In the genomic region with DNA sequence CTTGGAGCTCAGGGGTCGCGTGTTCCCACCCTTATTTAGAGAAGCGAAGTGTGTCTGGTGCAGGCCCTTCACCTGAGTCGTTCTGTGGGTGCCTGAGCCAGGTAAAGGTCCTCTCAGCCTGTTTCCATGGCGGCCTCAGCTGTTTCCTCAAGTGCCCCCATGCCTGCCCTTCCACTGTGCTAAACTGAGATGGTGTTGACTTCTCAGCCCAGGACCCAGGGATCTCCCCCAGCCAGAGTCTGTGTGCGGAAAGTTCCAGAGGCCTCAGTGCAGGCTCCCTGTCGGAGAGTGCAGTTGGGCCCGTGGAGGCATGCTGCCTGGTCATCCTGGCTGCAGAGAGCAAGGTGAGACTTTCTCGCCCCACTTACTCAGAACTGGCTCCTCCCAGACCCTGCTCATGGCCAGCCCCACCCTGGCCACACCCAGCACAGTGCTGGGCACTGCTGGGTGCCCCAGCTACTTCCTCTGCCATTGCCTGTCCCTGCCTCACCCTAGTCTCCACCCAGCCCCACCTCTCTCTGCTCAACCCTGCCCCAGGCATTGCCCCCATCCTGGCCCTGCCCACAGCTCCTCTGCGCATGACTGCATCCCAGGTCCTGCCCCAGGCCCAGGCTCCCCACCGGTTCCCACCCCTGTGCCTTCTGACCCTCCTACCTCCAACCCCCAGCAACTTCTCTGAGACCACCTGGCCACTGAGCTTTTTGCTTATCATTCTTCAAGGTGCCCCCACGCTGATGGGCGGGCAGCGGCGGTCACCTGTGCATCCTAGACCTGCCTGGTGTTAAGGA, we compare ENCODE assay signal across 1 cellular context.
TF ChIP-seq lines count a peak whose summit lies in the region.

No MANE protein-coding gene starts in this region.

TF ChIP-seq in GM23338, 12 proteins besides CTCF, POLR2A, EP300 and RAD21:
- TF ChIP-seq JUNB (IDR thresholded peaks at IDR 0.05; ENCODE audit: unreplicated experiment) (no peak), POLR2AphosphoS5 (IDR thresholded peaks at IDR 0.05; ENCODE audit: low read depth) (no peak), EZH2phosphoT487 (IDR thresholded peaks at IDR 0.05; ENCODE audit: unreplicated experiment) (no peak), EZH2 (IDR thresholded peaks at IDR 0.05; ENCODE audit: low read depth, unreplicated experiment) (no peak), STAT1 (IDR thresholded peaks at IDR 0.05; ENCODE audit: unreplicated experiment) (no peak), CREB1 (CRISPR knock-in tag; IDR thresholded peaks at IDR 0.05; ENCODE audit: low read depth) (no peak), ZNF114 (CRISPR knock-in tag; IDR thresholded peaks at IDR 0.05) (no peak), NANOG (IDR thresholded peaks at IDR 0.05; ENCODE audit: borderline replicate concordance) (no peak), ZNF331 (CRISPR knock-in tag; IDR thresholded peaks at IDR 0.05; ENCODE audit: low read depth) (no peak)
- TF ChIP-seq, protein P1, sequence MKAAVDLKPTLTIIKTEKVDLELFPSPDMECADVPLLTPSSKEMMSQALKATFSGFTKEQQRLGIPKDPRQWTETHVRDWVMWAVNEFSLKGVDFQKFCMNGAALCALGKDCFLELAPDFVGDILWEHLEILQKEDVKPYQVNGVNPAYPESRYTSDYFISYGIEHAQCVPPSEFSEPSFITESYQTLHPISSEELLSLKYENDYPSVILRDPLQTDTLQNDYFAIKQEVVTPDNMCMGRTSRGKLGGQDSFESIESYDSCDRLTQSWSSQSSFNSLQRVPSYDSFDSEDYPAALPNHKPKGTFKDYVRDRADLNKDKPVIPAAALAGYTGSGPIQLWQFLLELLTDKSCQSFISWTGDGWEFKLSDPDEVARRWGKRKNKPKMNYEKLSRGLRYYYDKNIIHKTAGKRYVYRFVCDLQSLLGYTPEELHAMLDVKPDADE (IDR thresholded peaks at IDR 0.05), result no peak
- TF ChIP-seq, protein P2, sequence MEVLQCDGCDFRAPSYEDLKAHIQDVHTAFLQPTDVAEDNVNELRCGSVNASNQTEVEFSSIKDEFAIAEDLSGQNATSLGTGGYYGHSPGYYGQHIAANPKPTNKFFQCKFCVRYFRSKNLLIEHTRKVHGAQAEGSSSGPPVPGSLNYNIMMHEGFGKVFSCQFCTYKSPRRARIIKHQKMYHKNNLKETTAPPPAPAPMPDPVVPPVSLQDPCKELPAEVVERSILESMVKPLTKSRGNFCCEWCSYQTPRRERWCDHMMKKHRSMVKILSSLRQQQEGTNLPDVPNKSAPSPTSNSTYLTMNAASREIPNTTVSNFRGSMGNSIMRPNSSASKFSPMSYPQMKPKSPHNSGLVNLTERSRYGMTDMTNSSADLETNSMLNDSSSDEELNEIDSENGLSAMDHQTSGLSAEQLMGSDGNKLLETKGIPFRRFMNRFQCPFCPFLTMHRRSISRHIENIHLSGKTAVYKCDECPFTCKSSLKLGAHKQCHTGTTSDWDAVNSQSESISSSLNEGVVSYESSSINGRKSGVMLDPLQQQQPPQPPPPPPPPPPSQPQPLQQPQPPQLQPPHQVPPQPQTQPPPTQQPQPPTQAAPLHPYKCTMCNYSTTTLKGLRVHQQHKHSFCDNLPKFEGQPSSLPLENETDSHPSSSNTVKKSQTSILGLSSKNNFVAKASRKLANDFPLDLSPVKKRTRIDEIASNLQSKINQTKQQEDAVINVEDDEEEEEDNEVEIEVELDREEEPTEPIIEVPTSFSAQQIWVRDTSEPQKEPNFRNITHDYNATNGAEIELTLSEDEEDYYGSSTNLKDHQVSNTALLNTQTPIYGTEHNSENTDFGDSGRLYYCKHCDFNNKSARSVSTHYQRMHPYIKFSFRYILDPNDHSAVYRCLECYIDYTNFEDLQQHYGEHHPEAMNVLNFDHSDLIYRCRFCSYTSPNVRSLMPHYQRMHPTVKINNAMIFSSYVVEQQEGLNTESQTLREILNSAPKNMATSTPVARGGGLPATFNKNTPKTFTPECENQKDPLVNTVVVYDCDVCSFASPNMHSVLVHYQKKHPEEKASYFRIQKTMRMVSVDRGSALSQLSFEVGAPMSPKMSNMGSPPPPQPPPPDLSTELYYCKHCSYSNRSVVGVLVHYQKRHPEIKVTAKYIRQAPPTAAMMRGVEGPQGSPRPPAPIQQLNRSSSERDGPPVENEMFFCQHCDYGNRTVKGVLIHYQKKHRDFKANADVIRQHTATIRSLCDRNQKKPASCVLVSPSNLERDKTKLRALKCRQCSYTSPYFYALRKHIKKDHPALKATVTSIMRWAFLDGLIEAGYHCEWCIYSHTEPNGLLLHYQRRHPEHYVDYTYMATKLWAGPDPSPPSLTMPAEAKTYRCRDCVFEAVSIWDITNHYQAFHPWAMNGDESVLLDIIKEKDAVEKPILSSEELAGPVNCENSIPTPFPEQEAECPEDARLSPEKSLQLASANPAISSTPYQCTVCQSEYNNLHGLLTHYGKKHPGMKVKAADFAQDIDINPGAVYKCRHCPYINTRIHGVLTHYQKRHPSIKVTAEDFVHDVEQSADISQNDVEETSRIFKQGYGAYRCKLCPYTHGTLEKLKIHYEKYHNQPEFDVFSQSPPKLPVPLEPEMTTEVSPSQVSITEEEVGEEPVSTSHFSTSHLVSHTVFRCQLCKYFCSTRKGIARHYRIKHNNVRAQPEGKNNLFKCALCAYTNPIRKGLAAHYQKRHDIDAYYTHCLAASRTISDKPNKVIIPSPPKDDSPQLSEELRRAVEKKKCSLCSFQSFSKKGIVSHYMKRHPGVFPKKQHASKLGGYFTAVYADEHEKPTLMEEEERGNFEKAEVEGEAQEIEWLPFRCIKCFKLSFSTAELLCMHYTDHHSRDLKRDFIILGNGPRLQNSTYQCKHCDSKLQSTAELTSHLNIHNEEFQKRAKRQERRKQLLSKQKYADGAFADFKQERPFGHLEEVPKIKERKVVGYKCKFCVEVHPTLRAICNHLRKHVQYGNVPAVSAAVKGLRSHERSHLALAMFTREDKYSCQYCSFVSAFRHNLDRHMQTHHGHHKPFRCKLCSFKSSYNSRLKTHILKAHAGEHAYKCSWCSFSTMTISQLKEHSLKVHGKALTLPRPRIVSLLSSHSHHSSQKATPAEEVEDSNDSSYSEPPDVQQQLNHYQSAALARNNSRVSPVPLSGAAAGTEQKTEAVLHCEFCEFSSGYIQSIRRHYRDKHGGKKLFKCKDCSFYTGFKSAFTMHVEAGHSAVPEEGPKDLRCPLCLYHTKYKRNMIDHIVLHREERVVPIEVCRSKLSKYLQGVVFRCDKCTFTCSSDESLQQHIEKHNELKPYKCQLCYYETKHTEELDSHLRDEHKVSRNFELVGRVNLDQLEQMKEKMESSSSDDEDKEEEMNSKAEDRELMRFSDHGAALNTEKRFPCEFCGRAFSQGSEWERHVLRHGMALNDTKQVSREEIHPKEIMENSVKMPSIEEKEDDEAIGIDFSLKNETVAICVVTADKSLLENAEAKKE (CRISPR knock-in tag; IDR thresholded peaks at IDR 0.05), result no peak
- TF ChIP-seq, protein P3, sequence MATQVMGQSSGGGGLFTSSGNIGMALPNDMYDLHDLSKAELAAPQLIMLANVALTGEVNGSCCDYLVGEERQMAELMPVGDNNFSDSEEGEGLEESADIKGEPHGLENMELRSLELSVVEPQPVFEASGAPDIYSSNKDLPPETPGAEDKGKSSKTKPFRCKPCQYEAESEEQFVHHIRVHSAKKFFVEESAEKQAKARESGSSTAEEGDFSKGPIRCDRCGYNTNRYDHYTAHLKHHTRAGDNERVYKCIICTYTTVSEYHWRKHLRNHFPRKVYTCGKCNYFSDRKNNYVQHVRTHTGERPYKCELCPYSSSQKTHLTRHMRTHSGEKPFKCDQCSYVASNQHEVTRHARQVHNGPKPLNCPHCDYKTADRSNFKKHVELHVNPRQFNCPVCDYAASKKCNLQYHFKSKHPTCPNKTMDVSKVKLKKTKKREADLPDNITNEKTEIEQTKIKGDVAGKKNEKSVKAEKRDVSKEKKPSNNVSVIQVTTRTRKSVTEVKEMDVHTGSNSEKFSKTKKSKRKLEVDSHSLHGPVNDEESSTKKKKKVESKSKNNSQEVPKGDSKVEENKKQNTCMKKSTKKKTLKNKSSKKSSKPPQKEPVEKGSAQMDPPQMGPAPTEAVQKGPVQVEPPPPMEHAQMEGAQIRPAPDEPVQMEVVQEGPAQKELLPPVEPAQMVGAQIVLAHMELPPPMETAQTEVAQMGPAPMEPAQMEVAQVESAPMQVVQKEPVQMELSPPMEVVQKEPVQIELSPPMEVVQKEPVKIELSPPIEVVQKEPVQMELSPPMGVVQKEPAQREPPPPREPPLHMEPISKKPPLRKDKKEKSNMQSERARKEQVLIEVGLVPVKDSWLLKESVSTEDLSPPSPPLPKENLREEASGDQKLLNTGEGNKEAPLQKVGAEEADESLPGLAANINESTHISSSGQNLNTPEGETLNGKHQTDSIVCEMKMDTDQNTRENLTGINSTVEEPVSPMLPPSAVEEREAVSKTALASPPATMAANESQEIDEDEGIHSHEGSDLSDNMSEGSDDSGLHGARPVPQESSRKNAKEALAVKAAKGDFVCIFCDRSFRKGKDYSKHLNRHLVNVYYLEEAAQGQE (IDR thresholded peaks at IDR 0.05; ENCODE audit: unreplicated experiment), result no peak
